In genomic region chr1:195886000-195886399, GRCh38 we compare ENCODE assay signal across 19 cellular contexts.
A peak's percentile ranks its signal among the peaks of the same experiment; 100 is the strongest.
DNase-seq lines count a peak whose midpoint lies in the region; ATAC-seq and TF ChIP-seq lines count a peak whose summit lies in the region.
"Had no signal": no experiment of that assay in that cellular context is flagged by ENCODE, and none has a peak within 500 bp of the region (broad histone marks: within the 10 kb centered on the region; RNA-seq: fewer than 3 reads in every experiment).

No MANE protein-coding gene starts in this region.

- peaks cover 16 to 46% (median 25%) of the 10 kb centered on the region in 6 donors for H3K9me3 Mint-ChIP-seq in immature natural killer cell

- no peak overlapping the region for H3K4me3 Mint-ChIP-seq in immature natural killer cell
- H3K4me3 Mint-ChIP-seq: stimulated activated memory B cell treated with anti-CD40 and anti-IgM and Interleukin-4, amounts not matched to agents 10 μg/mL and 1 μg/mL and 100 μg/mL, for 72 hours; T-helper 17 cell had no signal

- no peaks in the 10 kb centered on the region for H3K4me1 ChIP-seq in DOHH2 (ENCODE audit: control insufficient read depth, low read length)
- no peaks in the 10 kb centered on the region for H3K4me1 ChIP-seq in KMS-11 (ENCODE audit: low read depth, poor library complexity, severe bottlenecking)
- H3K4me1 ChIP-seq in mesendoderm (ENCODE audit: control insufficient read depth, low read depth, low read length): no peaks in the 10 kb centered on the region
- no peaks in the 10 kb centered on the region for H3K4me1 ChIP-seq in HAP-1
- H3K4me1 ChIP-seq: adrenal gland; BLaER1 treated with 17β-estradiol and CSF1 and Interleukin-3, amounts not matched to agents 10 nM and 100 nM; left ventricle myocardium inferior; tibial nerve had no signal

- ATAC-seq in left lobe of liver (no peak), HG03342 (IDR thresholded peaks at IDR 0.05; ENCODE audit: unreplicated experiment) (no peak)
- ATAC-seq: activated CD4-positive, CD25-positive, alpha-beta regulatory T cell treated with anti-CD3 and anti-CD28 coated beads, Interleukin-2, amount 50 U/mL, for 24 hours; Right ventricle myocardium inferior; stimulated activated memory B cell treated with anti-CD40 and anti-IgM and Interleukin-4, amounts not matched to agents 10 μg/mL and 1 μg/mL and 100 μg/mL, for 72 hours; T-helper 17 cell had no signal

- H4K5ac ChIP-seq in mesendoderm (ENCODE audit: low read length): no peak overlapping the region

- peaks cover 0 to 2% (median 0%) of the 10 kb centered on the region in 3 donors for H3K27me3 Mint-ChIP-seq in immature natural killer cell (ENCODE audit: low read depth in 3 of 3)
- H3K27me3 Mint-ChIP-seq: stimulated activated memory B cell treated with anti-CD40 and anti-IgM and Interleukin-4, amounts not matched to agents 10 μg/mL and 1 μg/mL and 100 μg/mL, for 72 hours; T-helper 17 cell had no signal

- H3K9ac ChIP-seq in KMS-11 (no peak overlapping the region), mesendoderm (ENCODE audit: low read length) (no peak overlapping the region)
- H3K9ac ChIP-seq: BLaER1 treated with 17β-estradiol and CSF1 and Interleukin-3, amounts not matched to agents 10 nM and 100 nM had no signal

- H4K20me1 ChIP-seq in DOHH2 (ENCODE audit: control insufficient read depth, insufficient read depth, low read depth, low read length) (no peaks in the 10 kb centered on the region), KMS-11 (ENCODE audit: insufficient read depth) (no peaks in the 10 kb centered on the region)
- H4K20me1 ChIP-seq: BLaER1 treated with 17β-estradiol and CSF1 and Interleukin-3, amounts not matched to agents 10 nM and 100 nM had no signal

- in situ Hi-C loops in HAP-1 (cut with MboI; ENCODE audit: low sequenced_read_pairs): no loop called here

- no peak overlapping the region for H2AK5ac ChIP-seq in mesendoderm (ENCODE audit: low read length)

- no peak overlapping the region for H3K23ac ChIP-seq in mesendoderm (ENCODE audit: low read length)

- H3K4ac ChIP-seq in mesendoderm (ENCODE audit: low read depth, low read length): no peak overlapping the region

- no peaks in the 10 kb centered on the region for H3K4me1 Mint-ChIP-seq in immature natural killer cell
- H3K4me1 Mint-ChIP-seq: stimulated activated memory B cell treated with anti-CD40 and anti-IgM and Interleukin-4, amounts not matched to agents 10 μg/mL and 1 μg/mL and 100 μg/mL, for 72 hours; T-helper 17 cell had no signal

- H3K4me2 ChIP-seq in DOHH2 (ENCODE audit: low read length): no peak overlapping the region
- no peak overlapping the region for H3K4me2 ChIP-seq in KMS-11
- H3K4me2 ChIP-seq in mesendoderm (ENCODE audit: low read length): no peak overlapping the region
- H3K4me2 ChIP-seq: BLaER1 treated with 17β-estradiol and CSF1 and Interleukin-3, amounts not matched to agents 10 nM and 100 nM had no signal

- H3K27me3 ChIP-seq in DOHH2 (ENCODE audit: control insufficient read depth, low read length) (no peaks in the 10 kb centered on the region), KMS-11 (ENCODE audit: insufficient read depth, low read depth) (no peaks in the 10 kb centered on the region), mesendoderm (ENCODE audit: insufficient read depth, low read length, poor library complexity) (no peaks in the 10 kb centered on the region), HAP-1 (ENCODE audit: low read depth) (no peaks in the 10 kb centered on the region)
- H3K27me3 ChIP-seq: adrenal gland; BLaER1 treated with 17β-estradiol and CSF1 and Interleukin-3, amounts not matched to agents 10 nM and 100 nM; tibial nerve had no signal

- H3F3A ChIP-seq in DOHH2 (ENCODE audit: control insufficient read depth, insufficient read depth): no peaks in the 10 kb centered on the region

- no peak overlapping the region for H3K27ac Mint-ChIP-seq in immature natural killer cell
- H3K27ac Mint-ChIP-seq: stimulated activated memory B cell treated with anti-CD40 and anti-IgM and Interleukin-4, amounts not matched to agents 10 μg/mL and 1 μg/mL and 100 μg/mL, for 72 hours; T-helper 17 cell had no signal

- H2BK15ac ChIP-seq in mesendoderm (replicated peaks; ENCODE audit: low read depth): peak overlapping the region; percentile 0

- no peak overlapping the region for H4K8ac ChIP-seq in mesendoderm (ENCODE audit: low read depth, low read length)

- no peaks in the 10 kb centered on the region for H3K9me2 ChIP-seq in DOHH2 (replicated peaks; ENCODE audit: control insufficient read depth, low read length)

- H3K36me3 ChIP-seq in DOHH2 (ENCODE audit: control insufficient read depth, low read length) (no peaks in the 10 kb centered on the region), KMS-11 (ENCODE audit: insufficient read depth) (no peaks in the 10 kb centered on the region), mesendoderm (ENCODE audit: control insufficient read depth, insufficient read depth, low read length) (no peaks in the 10 kb centered on the region), HAP-1 (replicated peaks) (no peaks in the 10 kb centered on the region)
- H3K36me3 ChIP-seq: adrenal gland; BLaER1 treated with 17β-estradiol and CSF1 and Interleukin-3, amounts not matched to agents 10 nM and 100 nM; left ventricle myocardium inferior; tibial nerve had no signal

- WGBS in mesendoderm (ENCODE audit: extremely low coverage, insufficient coverage, low lambda C conversion rate): no CpG with 5 or more reads among the region's 1 CpG

- H3K36me3 Mint-ChIP-seq in immature natural killer cell: no peaks in the 10 kb centered on the region
- H3K36me3 Mint-ChIP-seq: stimulated activated memory B cell treated with anti-CD40 and anti-IgM and Interleukin-4, amounts not matched to agents 10 μg/mL and 1 μg/mL and 100 μg/mL, for 72 hours had no signal

- H3K9me3 ChIP-seq in DOHH2 (ENCODE audit: control insufficient read depth, insufficient read depth, low read length) (no peaks in the 10 kb centered on the region), HAP-1 (no peaks in the 10 kb centered on the region)
- H3K9me3 ChIP-seq: adrenal gland; BLaER1 treated with 17β-estradiol and CSF1 and Interleukin-3, amounts not matched to agents 10 nM and 100 nM; tibial nerve had no signal

- no peaks in the 10 kb centered on the region for H3K79me2 ChIP-seq in DOHH2 (ENCODE audit: control insufficient read depth, low read length)
- H3K79me2 ChIP-seq in KMS-11 (ENCODE audit: insufficient read depth, low read depth): no peaks in the 10 kb centered on the region
- H3K79me2 ChIP-seq in mesendoderm (ENCODE audit: control insufficient read depth, insufficient read depth, low read length): no peaks in the 10 kb centered on the region

- H3K79me1 ChIP-seq in mesendoderm (ENCODE audit: low read length): no peaks in the 10 kb centered on the region

- no peak overlapping the region for H2BK5ac ChIP-seq in mesendoderm (ENCODE audit: low read length)

- H2AFZ ChIP-seq in KMS-11 (ENCODE audit: low read depth): no peak overlapping the region

- no peak overlapping the region for H2BK120ac ChIP-seq in mesendoderm (ENCODE audit: low read depth, low read length)

- H3K4me3 ChIP-seq in DOHH2 (ENCODE audit: low read length): no peak overlapping the region
- no peak overlapping the region for H3K4me3 ChIP-seq in KMS-11 (IDR thresholded peaks at IDR 0.05; ENCODE audit: insufficient read depth, low read depth, low read length)
- no peak overlapping the region for H3K4me3 ChIP-seq in mesendoderm (ENCODE audit: low read length)
- H3K4me3 ChIP-seq in HAP-1: no peak overlapping the region
- H3K4me3 ChIP-seq: adrenal gland; BLaER1 treated with 17β-estradiol and CSF1 and Interleukin-3, amounts not matched to agents 10 nM and 100 nM; left ventricle myocardium inferior; tibial nerve had no signal

- DNase-seq in mesendoderm (peak; percentile 47), left lobe of liver (ENCODE audit: low spot score) (no peak), immature natural killer cell (no peak), HAP-1 (ENCODE audit: low spot score in 2 of 2) (no peak)
- DNase-seq: adrenal gland; caudate nucleus; effector memory CD4-positive, alpha-beta T cell; left ventricle myocardium inferior; small intestine; T-helper 17 cell had no signal

- H3K27ac ChIP-seq in DOHH2 (ENCODE audit: low read depth, low read length) (no peak overlapping the region), KMS-11 (no peak overlapping the region), VCaP (no peak overlapping the region), mesendoderm (ENCODE audit: low read depth, low read length) (no peak overlapping the region)
- H3K27ac ChIP-seq: adrenal gland; BLaER1 treated with 17β-estradiol and CSF1 and Interleukin-3, amounts not matched to agents 10 nM and 100 nM; left ventricle myocardium inferior; tibial nerve had no signal

- TF ChIP-seq CTCF in DOHH2 (IDR thresholded peaks at IDR 0.05; ENCODE audit: low read depth, low read length, poor library complexity, severe bottlenecking) (peak; percentile 35), KMS-11 (conservative IDR thresholded peaks at IDR 0.05; ENCODE audit: low read depth, low read length) (0 out of 2 replicates have a peak, but pooled peaks have one; percentile 29), VCaP (conservative IDR thresholded peaks at IDR 0.05) (0 out of 2 replicates have a peak, but pooled peaks have one; percentile 17)

- no peak overlapping the region for H3K56ac ChIP-seq in mesendoderm (ENCODE audit: low read length)

- no peak overlapping the region for H3K18ac ChIP-seq in mesendoderm (ENCODE audit: low read length)
